Comparison of ENCODE assay signal across 9 cellular contexts in the genomic region with DNA sequence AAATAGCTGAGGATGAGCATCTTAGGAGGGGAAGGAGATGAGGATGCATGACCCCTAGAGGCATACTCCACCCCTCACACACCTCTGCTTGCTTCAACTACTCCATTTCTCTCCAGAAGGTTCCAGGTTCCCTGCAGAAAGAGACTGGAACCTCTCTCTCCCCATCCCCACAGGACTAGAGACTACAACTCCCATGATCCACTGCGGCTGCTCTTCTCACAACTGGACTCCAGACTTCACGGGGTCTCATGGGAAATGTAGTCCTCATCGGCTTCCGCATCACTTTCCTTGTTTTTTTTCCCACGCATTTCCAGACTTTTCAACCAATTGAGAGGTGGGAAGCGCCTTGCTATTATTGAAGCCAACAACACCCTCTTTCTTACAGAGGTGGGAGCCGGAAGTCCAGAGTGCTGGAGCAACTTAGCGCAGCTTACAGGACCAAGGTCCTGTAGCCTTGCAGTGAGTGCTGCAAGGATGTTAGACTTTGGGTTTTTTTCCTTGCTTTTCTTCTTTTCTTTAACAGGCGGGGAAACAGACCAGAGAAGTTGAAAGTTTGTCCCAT. TPM values are rescaled to one million over a fixed set of nuclear protein-coding genes. Genes with fewer than 3 reads are reported as not detected.
DNase-seq lines count a peak whose midpoint lies in the region; ATAC-seq and TF ChIP-seq lines count a peak whose summit lies in the region.
"Had no signal": no experiment of that assay in that cellular context is flagged by ENCODE, and none has a peak within 500 bp of the region (broad histone marks: within the 10 kb centered on the region; RNA-seq: fewer than 3 reads in every experiment).

No MANE protein-coding gene starts in this region.

- H3K4me3 ChIP-seq in right lobe of liver, result peak overlapping the region in 1 of 3 donors; percentile 19

- POLR2A ChIA-PET in activated CD4-positive, alpha-beta memory T cell treated with anti-CD3 and anti-CD28 coated beads for 36 hours (lab: Charles Lee), result no interaction called here

- H3K9me3 Mint-ChIP-seq in activated CD4-positive, alpha-beta memory T cell treated with anti-CD3 and anti-CD28 coated beads for 36 hours, result no peaks in the 10 kb centered on the region

- H3K27ac ChIP-seq in right lobe of liver, result no peak overlapping the region
- H3K27ac ChIP-seq: 22Rv1 had no signal

- no peak for TF ChIP-seq POLR2A in right lobe of liver (IDR thresholded peaks at IDR 0.05)

- ATAC-seq in right lobe of liver, result peak; percentile 75 to 91 (median 84)

- DNase-seq in DMS53 (lab: John Stamatoyannopoulos, UW) (peak; percentile 65), DMS53 treated with DMSO at 0.1 percent for 48 hours (lab: John Stamatoyannopoulos, UW; ENCODE audit: unreplicated experiment) (no peak), NCI-H526 treated with DMSO at 0.1 percent for 48 hours (lab: John Stamatoyannopoulos, UW) (peak; percentile 93), right lobe of liver (peak in 2 of 3 donors; percentile 58 to 67), cortex of kidney (lab: John Stamatoyannopoulos, UW) (no peak)
- DNase-seq in activated CD4-positive, alpha-beta memory T cell treated with anti-CD3 and anti-CD28 coated beads for 36 hours, result peak; percentile 69
- peak; percentile 60 for DNase-seq in effector CD4-positive, alpha-beta T cell
- peak; percentile 55 to 58 for DNase-seq in stimulated activated CD4-positive, alpha-beta T cell treated with anti-CD3 and anti-CD28 coated beads, Interleukin-4, amount 100 ng/mL, for 4 hours

- TF ChIP-seq CTCF in right lobe of liver (IDR thresholded peaks at IDR 0.05), result no peak

- H3K27ac Mint-ChIP-seq in activated CD4-positive, alpha-beta memory T cell treated with anti-CD3 and anti-CD28 coated beads for 36 hours, result no peak overlapping the region

- peaks cover 51% of the 10 kb centered on the region for H3K27me3 Mint-ChIP-seq in activated CD4-positive, alpha-beta memory T cell treated with anti-CD3 and anti-CD28 coated beads for 36 hours

- H3K36me3 ChIP-seq in right lobe of liver, result no peaks in the 10 kb centered on the region

- H3K9me3 ChIP-seq in right lobe of liver, result no peaks in the 10 kb centered on the region

- intact Hi-C loops in activated CD4-positive, alpha-beta memory T cell treated with anti-CD3 and anti-CD28 coated beads for 36 hours (cut with micrococcal nuclease), result loop anchor here (1.0 kb wide), 1 partner anchor 69 kb away; no protein-coding TSS in a partner anchor
- intact Hi-C loops in right lobe of liver (cut with DNase I), result no loop called here

- CTCF ChIA-PET in activated CD4-positive, alpha-beta memory T cell treated with anti-CD3 and anti-CD28 coated beads for 36 hours (lab: Charles Lee), result interaction anchor here (1.0 to 1.2 kb wide), 2 partner anchors 46 to 185 kb away, joined by 4 to 6 read pairs; no protein-coding TSS in a partner anchor

- no peaks in the 10 kb centered on the region for H3K4me1 ChIP-seq in right lobe of liver

- peaks cover 23% of the 10 kb centered on the region for H3K4me1 Mint-ChIP-seq in activated CD4-positive, alpha-beta memory T cell treated with anti-CD3 and anti-CD28 coated beads for 36 hours (ENCODE audit: low read depth)

- no peaks in the 10 kb centered on the region for H3K36me3 Mint-ChIP-seq in activated CD4-positive, alpha-beta memory T cell treated with anti-CD3 and anti-CD28 coated beads for 36 hours

- peaks cover 0 to 21% of the 10 kb centered on the region in 2 donors for H3K27me3 ChIP-seq in right lobe of liver

- 0% methylated on average over 9 of the region's 9 CpGs for WGBS in right lobe of liver (ENCODE audit: insufficient coverage, low coverage, low lambda C conversion rate, missing lambda C conversion rate)

- H3K4me3 Mint-ChIP-seq in activated CD4-positive, alpha-beta memory T cell treated with anti-CD3 and anti-CD28 coated beads for 36 hours, result peak overlapping the region; percentile 53

RNA-seq across cellular contexts. Expression of a gene that starts 13.9 kb away (rescaled TPM):
- total RNA-seq in activated CD4-positive, alpha-beta memory T cell treated with anti-CD3 and anti-CD28 coated beads for 36 hours, result not detected
- not detected for total RNA-seq in right lobe of liver

RNA-seq across cellular contexts. Expression of a gene that starts 14.8 kb away (rescaled TPM):
- under 1 TPM in 1 of 2 experiments, not detected in 1; 0.02 TPM for total RNA-seq in activated CD4-positive, alpha-beta memory T cell treated with anti-CD3 and anti-CD28 coated beads for 36 hours
- total RNA-seq in right lobe of liver, result under 1 TPM in 1 of 6 experiments, not detected in 5; 0.02 TPM

Comparison
In these comparisons a context has a peak if more than half of its experiments do, and no peak if none do; other contexts are left out.
1. DNase-seq: peak in DMS53 (single experiment), NCI-H526 treated with DMSO at 0.1 percent for 48 hours (single experiment), activated CD4-positive, alpha-beta memory T cell treated with anti-CD3 and anti-CD28 coated beads for 36 hours (single experiment), effector CD4-positive, alpha-beta T cell (single experiment), right lobe of liver (2 of 3) and stimulated activated CD4-positive, alpha-beta T cell treated with anti-CD3 and anti-CD28 coated beads, Interleukin-4, amount 100 ng/mL, for 4 hours (2 of 2); none in DMS53 treated with DMSO at 0.1 percent for 48 hours (single experiment) and cortex of kidney (single experiment).